In genomic region chr6:36235309-36235708, GRCh38 we compare ENCODE assay signal across 2 cellular contexts.
TF ChIP-seq lines count a peak whose summit lies in the region.

No MANE protein-coding gene starts in this region.

TF ChIP-seq in SK-N-SH treated with all-trans-retinoic acid at 6 μM for 48 hours, 23 proteins besides CTCF, POLR2A, EP300 and RAD21 (continued from another document):
- no peak for TF ChIP-seq TSHZ2 (CRISPR knock-in tag; IDR thresholded peaks at IDR 0.05)
- no peak for TF ChIP-seq CSRNP3 (CRISPR knock-in tag; IDR thresholded peaks at IDR 0.05)
- TF ChIP-seq ZFP3 (CRISPR knock-in tag; IDR thresholded peaks at IDR 0.05): no peak
- no peak for TF ChIP-seq ZNF565 (CRISPR knock-in tag; conservative IDR thresholded peaks at IDR 0.05; ENCODE audit: low read depth)
- no peak for TF ChIP-seq ZNF8 (CRISPR knock-in tag; IDR thresholded peaks at IDR 0.05)
- no peak for TF ChIP-seq OSR1 (CRISPR knock-in tag; IDR thresholded peaks at IDR 0.05)
- no peak for TF ChIP-seq BACH2 (CRISPR knock-in tag; IDR thresholded peaks at IDR 0.05; ENCODE audit: borderline replicate concordance)
- no peak for TF ChIP-seq CSDC2 (CRISPR knock-in tag; IDR thresholded peaks at IDR 0.05)

TF ChIP-seq in SK-N-SH, 30 proteins besides CTCF, POLR2A, EP300 and RAD21 (continued from another document):
- TF ChIP-seq RXRA (IDR thresholded peaks at IDR 0.05; ENCODE audit: borderline replicate concordance, low read depth) (no peak), SMC3 (IDR thresholded peaks at IDR 0.05; ENCODE audit: low read depth, low read length) (no peak), USF1 (IDR thresholded peaks at IDR 0.05; ENCODE audit: borderline replicate concordance, low read depth) (no peak)
